In the genomic region with DNA sequence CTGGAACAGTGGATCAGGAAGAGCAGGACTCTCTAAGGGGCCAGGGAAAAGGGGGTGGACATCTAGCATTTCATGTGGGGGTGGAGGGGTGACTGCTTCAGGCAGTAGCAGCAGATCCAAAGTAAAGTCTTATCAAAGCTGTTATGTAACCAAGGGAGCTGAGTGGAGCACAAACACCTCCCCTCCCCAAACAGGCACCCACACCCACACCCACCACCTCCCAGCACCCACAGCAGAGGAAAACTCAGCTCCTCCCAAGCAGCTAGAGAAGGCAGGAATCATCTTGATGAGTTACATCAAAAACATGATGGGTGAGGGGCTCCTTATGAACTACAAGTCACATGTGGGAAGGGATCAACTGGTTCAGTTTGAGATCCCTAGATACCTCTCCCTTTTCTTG, we compare ENCODE assay signal across 17 cellular contexts.
"Had no signal": no experiment of that assay in that cellular context is flagged by ENCODE, and none has a peak within 500 bp of the region (broad histone marks: within the 10 kb centered on the region; RNA-seq: fewer than 3 reads in every experiment).

No MANE protein-coding gene starts in this region.

- H3K9me3 Mint-ChIP-seq: dendritic cell treated with granulocyte-macrophage colony-stimulating factor and Interleukin-4, amounts not matched to agents 40 ng/mL and 50 ng/mL, for 4 days; mesothelial cell of epicardium; natural killer cell; neural crest cell; type B pancreatic cell had no signal

- ATAC-seq: heart right ventricle, left lung, lower lobe of right lung, natural killer cell, right cardiac atrium had no signal

- H3K4me3 Mint-ChIP-seq: dendritic cell treated with granulocyte-macrophage colony-stimulating factor and Interleukin-4, amounts not matched to agents 40 ng/mL and 50 ng/mL, for 4 days; memory B cell; mesothelial cell of epicardium; natural killer cell; neural crest cell; type B pancreatic cell had no signal

- H3K4me1 ChIP-seq: left lung, lower lobe of right lung, thyroid gland had no signal

- H3K27ac ChIP-seq: heart right ventricle, left lung, lower lobe of right lung, ovary, thyroid gland had no signal

- H3K27ac Mint-ChIP-seq: dendritic cell treated with granulocyte-macrophage colony-stimulating factor and Interleukin-4, amounts not matched to agents 40 ng/mL and 50 ng/mL, for 4 days; memory B cell; mesothelial cell of epicardium; natural killer cell; type B pancreatic cell had no signal

- DNase-seq: foreskin melanocyte; heart right ventricle; hypothalamus; left lung; lower lobe of right lung; natural killer cell; ovary; right cardiac atrium; small intestine; stimulated activated CD4-positive, alpha-beta T cell treated with anti-CD3 and anti-CD28 coated beads, Interleukin-12 subunit alpha, Interleukin-12 subunit beta, amount 100 ng/mL, for 4 hours; stimulated activated naive CD4-positive, alpha-beta T cell; thyroid gland had no signal

- H3K36me3 ChIP-seq: heart right ventricle, left lung, lower lobe of right lung, ovary, thyroid gland had no signal

- H3K4me3 ChIP-seq: heart right ventricle, left lung, lower lobe of right lung, ovary, thyroid gland had no signal

- H3K36me3 Mint-ChIP-seq: memory B cell, mesothelial cell of epicardium, natural killer cell, type B pancreatic cell had no signal

- H3K27me3 ChIP-seq: ovary had no signal

- H3K9me3 ChIP-seq: heart right ventricle, left lung, lower lobe of right lung, ovary, thyroid gland had no signal
